Comparison of ENCODE assay signal across 8 cellular contexts in the genomic region with DNA sequence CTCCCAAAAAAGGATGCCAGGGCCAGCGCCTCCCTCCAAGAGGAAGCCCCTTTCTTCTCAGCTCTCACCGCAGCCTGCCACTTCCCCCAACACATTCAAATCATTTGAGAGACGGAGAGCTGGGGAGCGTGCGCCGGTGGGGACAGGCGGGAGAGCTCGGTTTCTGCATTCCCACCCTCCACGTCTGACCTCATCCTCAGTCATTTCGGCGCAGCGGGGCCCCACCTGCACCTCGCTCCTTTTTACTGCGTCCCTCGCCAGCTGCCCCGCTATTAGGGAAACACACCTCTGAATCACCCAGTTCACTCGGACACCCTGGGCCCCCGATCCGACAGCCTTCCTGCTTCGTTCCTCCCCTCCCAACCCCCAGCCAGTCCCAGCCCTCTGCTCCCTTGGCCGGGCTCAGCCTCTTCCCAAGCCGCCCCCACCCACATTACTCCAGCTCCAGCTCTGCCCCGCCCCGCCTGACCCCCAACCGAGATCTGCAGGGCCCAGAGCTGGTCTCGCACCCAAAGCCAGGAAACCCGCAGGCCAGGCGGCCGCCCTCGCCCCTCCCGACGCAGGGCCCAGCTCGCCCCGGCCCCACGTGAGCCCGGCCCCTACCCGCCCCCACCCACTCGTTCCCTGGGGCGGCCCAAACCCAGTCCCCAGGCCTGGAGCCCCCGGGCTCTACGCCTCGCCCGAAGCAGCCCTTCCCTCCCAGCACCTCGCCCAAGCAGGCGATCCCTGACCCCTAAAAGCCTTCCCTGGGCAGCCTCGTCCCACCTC. TPM values are rescaled to one million over a fixed set of nuclear protein-coding genes. Genes with fewer than 3 reads are reported as not detected.
DNase-seq lines count a peak whose midpoint lies in the region; ATAC-seq lines count a peak whose summit lies in the region.

No MANE protein-coding gene starts in this region.

- no peaks in the 10 kb centered on the region for H3K9me3 ChIP-seq in effector memory CD4-positive, alpha-beta T cell (ENCODE audit: control insufficient read depth, low read length)

- H3K27ac Mint-ChIP-seq in activated CD4-positive, alpha-beta T cell treated with anti-CD3 and anti-CD28 coated beads, Interleukin-2, amount 10 ng/mL, durations not matched to agents 7 days and 5 days, result peak overlapping the region; percentile 86
- H3K27ac Mint-ChIP-seq in memory B cell, result peak overlapping the region; percentile 98

- CTCF ChIA-PET in activated CD4-positive, alpha-beta T cell treated with anti-CD3 and anti-CD28 coated beads, Interleukin-2, amount 10 ng/mL, durations not matched to agents 7 days and 5 days (lab: Charles Lee), result interaction anchor here (0.6 to 1.1 kb wide), 4 partner anchors 18 to 165 kb away, joined by 3 to 7 read pairs (median 4); no protein-coding TSS in a partner anchor

- no peaks in the 10 kb centered on the region for H3K36me3 Mint-ChIP-seq in activated CD4-positive, alpha-beta T cell treated with anti-CD3 and anti-CD28 coated beads, Interleukin-2, amount 10 ng/mL, durations not matched to agents 7 days and 5 days (ENCODE audit: low read depth)
- H3K36me3 Mint-ChIP-seq in memory B cell, result no peaks in the 10 kb centered on the region

- H3K4me1 Mint-ChIP-seq in activated CD4-positive, alpha-beta T cell treated with anti-CD3 and anti-CD28 coated beads, Interleukin-2, amount 10 ng/mL, durations not matched to agents 7 days and 5 days, result peaks cover 43% of the 10 kb centered on the region
- H3K4me1 Mint-ChIP-seq in memory B cell, result peaks cover 32% of the 10 kb centered on the region

- H3K9me3 Mint-ChIP-seq in activated CD4-positive, alpha-beta T cell treated with anti-CD3 and anti-CD28 coated beads, Interleukin-2, amount 10 ng/mL, durations not matched to agents 7 days and 5 days, result no peaks in the 10 kb centered on the region
- no peaks in the 10 kb centered on the region for H3K9me3 Mint-ChIP-seq in memory B cell

- peak overlapping the region; percentile 82 for H3K4me3 Mint-ChIP-seq in activated CD4-positive, alpha-beta T cell treated with anti-CD3 and anti-CD28 coated beads, Interleukin-2, amount 10 ng/mL, durations not matched to agents 7 days and 5 days
- H3K4me3 Mint-ChIP-seq in memory B cell, result peak overlapping the region; percentile 96

- H3K27ac ChIP-seq in effector memory CD4-positive, alpha-beta T cell (ENCODE audit: insufficient read depth, low read length, poor library complexity, severe bottlenecking), result peak overlapping the region; percentile 44

- peaks cover 7% of the 10 kb centered on the region for H3K4me1 ChIP-seq in effector memory CD4-positive, alpha-beta T cell (ENCODE audit: control insufficient read depth, insufficient read depth, low read length, poor library complexity, severe bottlenecking)

- DNase-seq in DMS79 (lab: John Stamatoyannopoulos, UW), result peak; percentile 64
- DNase-seq in NCI-H446 treated with DMSO at 0.1 percent for 48 hours (lab: John Stamatoyannopoulos, UW), result peak; percentile 35
- peak; percentile 21 for DNase-seq in activated CD4-positive, alpha-beta T cell treated with anti-CD3 and anti-CD28 coated beads, Interleukin-2, amount 10 ng/mL, durations not matched to agents 7 days and 5 days
- peak in 2 of 3 donors; percentile 4 to 7 for DNase-seq in effector memory CD4-positive, alpha-beta T cell
- peak; percentile 33 to 46 for DNase-seq in memory B cell (ENCODE audit: low spot score in 2 of 2)
- peak; percentile 15 for DNase-seq in stimulated activated CD8-positive, alpha-beta memory T cell treated with anti-CD3 and anti-CD28 coated beads, Interleukin-12 subunit alpha, Interleukin-12 subunit beta, amount 100 ng/mL, for 4 hours (ENCODE audit: low read depth)

- POLR2A ChIA-PET in activated CD4-positive, alpha-beta T cell treated with anti-CD3 and anti-CD28 coated beads, Interleukin-2, amount 10 ng/mL, durations not matched to agents 7 days and 5 days (lab: Charles Lee), result interaction anchor here (0.6 kb wide), 1 partner anchor 101 kb away, joined by 3 read pairs; no protein-coding TSS in a partner anchor

- no peaks in the 10 kb centered on the region for H3K36me3 ChIP-seq in effector memory CD4-positive, alpha-beta T cell (ENCODE audit: control insufficient read depth, insufficient read depth, low read length)

- H3K4me3 ChIP-seq in effector memory CD4-positive, alpha-beta T cell (ENCODE audit: insufficient read depth, low read depth, low read length, poor library complexity, severe bottlenecking), result peak overlapping the region; percentile 80

- H3K27me3 Mint-ChIP-seq in activated CD4-positive, alpha-beta T cell treated with anti-CD3 and anti-CD28 coated beads, Interleukin-2, amount 10 ng/mL, durations not matched to agents 7 days and 5 days, result peaks cover 4% of the 10 kb centered on the region
- no peaks in the 10 kb centered on the region for H3K27me3 Mint-ChIP-seq in memory B cell

- H3K27me3 ChIP-seq in effector memory CD4-positive, alpha-beta T cell (replicated peaks; ENCODE audit: control insufficient read depth, insufficient read depth, low read length, poor library complexity, severe bottlenecking), result no peaks in the 10 kb centered on the region

- peak; percentile 10 for ATAC-seq in HG02885 (IDR thresholded peaks at IDR 0.05; ENCODE audit: poor library complexity, unreplicated experiment)
- ATAC-seq in memory B cell (ENCODE audit: low read depth), result no peak
- no peak for ATAC-seq in HG02884 (IDR thresholded peaks at IDR 0.05; ENCODE audit: unreplicated experiment)

RNA-seq across cellular contexts. Expression of gene CORO1C, which starts 0.8 kb away (rescaled TPM):
- 10 to 100 TPM; 38.5 to 41.3 TPM for total RNA-seq in activated CD4-positive, alpha-beta T cell treated with anti-CD3 and anti-CD28 coated beads, Interleukin-2, amount 10 ng/mL, durations not matched to agents 7 days and 5 days

Comparison
In these comparisons a context has a peak if more than half of its experiments do, and no peak if none do; other contexts are left out.
1. DNase-seq: peak in every context shown above with its lines; median percentile 64 in DMS79; 40 in memory B cell; 35 in NCI-H446 treated with DMSO at 0.1 percent for 48 hours; 21 in activated CD4-positive, alpha-beta T cell treated with anti-CD3 and anti-CD28 coated beads, Interleukin-2, amount 10 ng/mL, durations not matched to agents 7 days and 5 days; 15 in stimulated activated CD8-positive, alpha-beta memory T cell treated with anti-CD3 and anti-CD28 coated beads, Interleukin-12 subunit alpha, Interleukin-12 subunit beta, amount 100 ng/mL, for 4 hours; 6 in effector memory CD4-positive, alpha-beta T cell.